8 cellular contexts compared by ENCODE assay signal in genomic region chr10:27223964-27224363, GRCh38. TPM values are rescaled to one million over a fixed set of nuclear protein-coding genes. Genes with fewer than 3 reads are reported as not detected.
DNase-seq lines count a peak whose midpoint lies in the region; ATAC-seq and TF ChIP-seq lines count a peak whose summit lies in the region.

No MANE protein-coding gene starts in this region.

- peaks cover 17% of the 10 kb centered on the region for H3K4me1 Mint-ChIP-seq in activated CD4-positive, alpha-beta T cell treated with anti-CD3 and anti-CD28 coated beads, Interleukin-2, amount 10 ng/mL, durations not matched to agents 7 days and 5 days

- H3K27me3 ChIP-seq in Karpas-422 (ENCODE audit: low read length), result no peaks in the 10 kb centered on the region

- no peaks in the 10 kb centered on the region for H3K4me1 ChIP-seq in Karpas-422 (ENCODE audit: low read length)

- H3K9me2 ChIP-seq in Karpas-422 (replicated peaks; ENCODE audit: insufficient read depth, low read length), result no peaks in the 10 kb centered on the region

- H3K9ac ChIP-seq in Karpas-422 (ENCODE audit: low read length), result no peak overlapping the region

- H4K20me1 ChIP-seq in Karpas-422 (ENCODE audit: insufficient read depth, low read depth, low read length), result no peaks in the 10 kb centered on the region

- no peak overlapping the region for H3K27ac ChIP-seq in Karpas-422 (ENCODE audit: low read length)

- TF ChIP-seq CTCF in fibroblast of mammary gland (conservative IDR thresholded peaks at IDR 0.05; ENCODE audit: control insufficient read depth, insufficient read depth, low read depth, low read length) (peak; percentile 45), retinal pigment epithelial cell (conservative IDR thresholded peaks at IDR 0.05; ENCODE audit: low read depth, low read length) (peak; percentile 48)

- H3K4me3 Mint-ChIP-seq in activated CD4-positive, alpha-beta T cell treated with anti-CD3 and anti-CD28 coated beads, Interleukin-2, amount 10 ng/mL, durations not matched to agents 7 days and 5 days, result no peak overlapping the region

- ATAC-seq in HG02759 (IDR thresholded peaks at IDR 0.05; ENCODE audit: unreplicated experiment), result no peak

- no peaks in the 10 kb centered on the region for H3K9me3 ChIP-seq in Karpas-422 (ENCODE audit: low read length)

- H3K4me2 ChIP-seq in Karpas-422 (ENCODE audit: low read depth, low read length, poor library complexity, severe bottlenecking), result no peak overlapping the region

- no peaks in the 10 kb centered on the region for H3K9me3 Mint-ChIP-seq in activated CD4-positive, alpha-beta T cell treated with anti-CD3 and anti-CD28 coated beads, Interleukin-2, amount 10 ng/mL, durations not matched to agents 7 days and 5 days

- H3K4me3 ChIP-seq in Karpas-422 (ENCODE audit: low read length), result no peak overlapping the region
- H3K4me3 ChIP-seq in fibroblast of mammary gland (ENCODE audit: control insufficient read depth, low read depth, low read length), result no peak overlapping the region
- H3K4me3 ChIP-seq in retinal pigment epithelial cell (ENCODE audit: low read length), result no peak overlapping the region

- H3K36me3 Mint-ChIP-seq in activated CD4-positive, alpha-beta T cell treated with anti-CD3 and anti-CD28 coated beads, Interleukin-2, amount 10 ng/mL, durations not matched to agents 7 days and 5 days (ENCODE audit: low read depth), result peaks cover 35% of the 10 kb centered on the region

- CTCF ChIA-PET in activated CD4-positive, alpha-beta T cell treated with anti-CD3 and anti-CD28 coated beads, Interleukin-2, amount 10 ng/mL, durations not matched to agents 7 days and 5 days (lab: Charles Lee), result interaction anchor here (0.7 to 1.8 kb wide), 7 partner anchors 9 to 136 kb away, joined by 3 to 5 read pairs (median 3); partner anchors contain the start of gene ACBD5

- peak; percentile 6 to 37 (median 12) for DNase-seq in NCI-H1417 (lab: John Stamatoyannopoulos, UW)
- DNase-seq in NCI-H1417 treated with DMSO at 0.1 percent for 48 hours (lab: John Stamatoyannopoulos, UW), result no peak
- DNase-seq in Karpas-422, result peak; percentile 80
- peak; percentile 58 for DNase-seq in activated CD4-positive, alpha-beta T cell treated with anti-CD3 and anti-CD28 coated beads, Interleukin-2, amount 10 ng/mL, durations not matched to agents 7 days and 5 days
- peak; percentile 48 for DNase-seq in fibroblast of mammary gland (ENCODE audit: low read depth)
- no peak for DNase-seq in retinal pigment epithelial cell (ENCODE audit: low read depth)
- DNase-seq in retina, result no peak

- POLR2A ChIA-PET in activated CD4-positive, alpha-beta T cell treated with anti-CD3 and anti-CD28 coated beads, Interleukin-2, amount 10 ng/mL, durations not matched to agents 7 days and 5 days (lab: Charles Lee), result interaction anchor here (0.6 kb wide), 1 partner anchor 767 kb away, joined by 3 read pairs; no protein-coding TSS in a partner anchor

- no peaks in the 10 kb centered on the region for H3K27me3 Mint-ChIP-seq in activated CD4-positive, alpha-beta T cell treated with anti-CD3 and anti-CD28 coated beads, Interleukin-2, amount 10 ng/mL, durations not matched to agents 7 days and 5 days

- H3K36me3 ChIP-seq in Karpas-422 (ENCODE audit: insufficient read depth, low read length), result peaks cover 35% of the 10 kb centered on the region; the same call in 1 of the 2 replicates

- H3K27ac Mint-ChIP-seq in activated CD4-positive, alpha-beta T cell treated with anti-CD3 and anti-CD28 coated beads, Interleukin-2, amount 10 ng/mL, durations not matched to agents 7 days and 5 days, result peak overlapping the region; percentile 60

- no peak overlapping the region for H2AFZ ChIP-seq in Karpas-422 (ENCODE audit: low read length)

- peaks cover 20% of the 10 kb centered on the region for H3K79me2 ChIP-seq in Karpas-422 (ENCODE audit: low read length)

RNA-seq across cellular contexts. Expression of gene ACBD5, which starts 16.6 kb away (rescaled TPM):
- total RNA-seq in Karpas-422 (2014; rRNA removed; shearing (Covaris generic); ENCODE audit: low replicate concordance), result 18.3 and 18.4 TPM in 2 replicates
- total RNA-seq in activated CD4-positive, alpha-beta T cell treated with anti-CD3 and anti-CD28 coated beads, Interleukin-2, amount 10 ng/mL, durations not matched to agents 7 days and 5 days, result 10 to 100 TPM; 19.2 to 21.6 TPM

Comparison
In these comparisons a context has a peak if more than half of its experiments do, and no peak if none do; other contexts are left out.
1. DNase-seq: peak in NCI-H1417 (3 of 3), Karpas-422 (single experiment), activated CD4-positive, alpha-beta T cell treated with anti-CD3 and anti-CD28 coated beads, Interleukin-2, amount 10 ng/mL, durations not matched to agents 7 days and 5 days (single experiment) and fibroblast of mammary gland (single experiment); none in NCI-H1417 treated with DMSO at 0.1 percent for 48 hours (single experiment), retinal pigment epithelial cell (single experiment) and retina (single experiment).